Comparison of ENCODE assay signal across 9 cellular contexts in genomic region chr9:129988607-129989361, GRCh38. TPM values are rescaled to one million over a fixed set of nuclear protein-coding genes. Genes with fewer than 3 reads are reported as not detected.
DNase-seq lines count a peak whose midpoint lies in the region; ATAC-seq, FAIRE-seq and TF ChIP-seq lines count a peak whose summit lies in the region.
"Had no signal": no experiment of that assay in that cellular context is flagged by ENCODE, and none has a peak within 500 bp of the region (broad histone marks: within the 10 kb centered on the region; RNA-seq: fewer than 3 reads in every experiment).

No MANE protein-coding gene starts in this region.

- H3K36me3 Mint-ChIP-seq in endodermal cell (ENCODE audit: low read depth), result peaks cover 17% of the 10 kb centered on the region

- no peak overlapping the region for H3K27ac ChIP-seq in endodermal cell (ENCODE audit: low read depth, low read length)
- H3K27ac ChIP-seq: epithelial cell of prostate had no signal

- peak; percentile 89 for FAIRE-seq in GM12891 (lab: Jason Lieb, UNC)

- H3K4me3 ChIP-seq in endodermal cell (ENCODE audit: low read length) (no peak overlapping the region), HAP-1 (no peak overlapping the region)

- TF ChIP-seq CTCF in endodermal cell (conservative IDR thresholded peaks at IDR 0.05), result no peak

- ATAC-seq in GM21367 (IDR thresholded peaks at IDR 0.05; ENCODE audit: unreplicated experiment) (peak; percentile 52), HG03432 (IDR thresholded peaks at IDR 0.05; ENCODE audit: unreplicated experiment) (peak; percentile 62), SK-N-SH treated with all-trans-retinoic acid at 6 μM for 48 hours (no peak)

- 82 to 90% methylated on average over 8 to 9 of the region's 9 CpGs for WGBS in endodermal cell (ENCODE audit: insufficient coverage in 1 of 2, insufficient read length in 1 of 2), 2 experiments

- H3K27ac Mint-ChIP-seq in endodermal cell, result no peak overlapping the region

- H3K36me3 ChIP-seq in endodermal cell (ENCODE audit: control insufficient read depth, insufficient read depth, low read length) (peaks cover 9% of the 10 kb centered on the region), HAP-1 (replicated peaks) (no peaks in the 10 kb centered on the region)

- TF ChIP-seq POLR2A in GM12891 (IDR thresholded peaks at IDR 0.05; ENCODE audit: low read depth, low read length), result peak; percentile 77

- H3K4me3 Mint-ChIP-seq in endodermal cell, result no peak overlapping the region

- H3K4me1 ChIP-seq in endodermal cell (ENCODE audit: control insufficient read depth, insufficient read depth, low read length), result no peaks in the 10 kb centered on the region
- no peaks in the 10 kb centered on the region for H3K4me1 ChIP-seq in HAP-1

- H3K9me3 Mint-ChIP-seq in endodermal cell, result no peaks in the 10 kb centered on the region

- H3K4me1 Mint-ChIP-seq in endodermal cell, result peaks cover 9% of the 10 kb centered on the region

- H3K9ac ChIP-seq in endodermal cell (ENCODE audit: extremely low read depth, low read length, poor library complexity, severe bottlenecking), result no peak overlapping the region

- in situ Hi-C loops in HAP-1 (cut with MboI; ENCODE audit: low sequenced_read_pairs), result no loop called here

- no peaks in the 10 kb centered on the region for H3K27me3 Mint-ChIP-seq in endodermal cell (ENCODE audit: insufficient read depth)

- H3K27me3 ChIP-seq in endodermal cell (ENCODE audit: control insufficient read depth, insufficient read depth, low read length, poor library complexity, severe bottlenecking) (no peaks in the 10 kb centered on the region), HAP-1 (ENCODE audit: low read depth) (no peaks in the 10 kb centered on the region)

- H3K9me3 ChIP-seq in endodermal cell (ENCODE audit: control insufficient read depth, low read length), result no peaks in the 10 kb centered on the region
- no peaks in the 10 kb centered on the region for H3K9me3 ChIP-seq in HAP-1

- DNase-seq in GM12891 (ENCODE audit: insufficient read length, low spot score), result no peak
- peak; percentile 49 for DNase-seq in endodermal cell
- no peak for DNase-seq in SKM-1 (lab: John Stamatoyannopoulos, UW; ENCODE audit: unreplicated experiment)
- no peak for DNase-seq in inferior parietal cortex (ENCODE audit: extremely low spot score)
- DNase-seq in HAP-1 (ENCODE audit: low spot score in 2 of 2), result no peak

TF ChIP-seq in GM12891, 5 proteins besides CTCF, POLR2A, EP300 and RAD21:
- TF ChIP-seq SPI1 (IDR thresholded peaks at IDR 0.05; ENCODE audit: low read depth, low read length) (peak; percentile 95), POU2F2 (IDR thresholded peaks at IDR 0.05; ENCODE audit: low read depth, low read length) (peak; percentile 99), PAX5 (IDR thresholded peaks at IDR 0.05; ENCODE audit: insufficient read depth, low read length, severe bottlenecking) (peak; percentile 58), POLR2AphosphoS5 (IDR thresholded peaks at IDR 0.05; ENCODE audit: low read depth, low read length) (peak; percentile 64), TAF1 (IDR thresholded peaks at IDR 0.05; ENCODE audit: low read depth, low read length) (peak; percentile 77)

TF ChIP-seq in SK-N-SH treated with all-trans-retinoic acid at 6 μM for 48 hours, 23 proteins besides CTCF, POLR2A, EP300 and RAD21:
- TF ChIP-seq OSR1 (CRISPR knock-in tag; IDR thresholded peaks at IDR 0.05) (no peak), TOX (CRISPR knock-in tag; IDR thresholded peaks at IDR 0.05; ENCODE audit: borderline replicate concordance) (no peak), ZNF8 (CRISPR knock-in tag; IDR thresholded peaks at IDR 0.05) (no peak), ZFP3 (CRISPR knock-in tag; IDR thresholded peaks at IDR 0.05) (no peak), ISL1 (CRISPR knock-in tag; IDR thresholded peaks at IDR 0.05) (no peak), RARB (CRISPR knock-in tag; IDR thresholded peaks at IDR 0.05) (no peak), ZNF70 (CRISPR knock-in tag; IDR thresholded peaks at IDR 0.05) (no peak), ZFP30 (CRISPR knock-in tag; IDR thresholded peaks at IDR 0.05) (no peak), TSHZ2 (CRISPR knock-in tag; IDR thresholded peaks at IDR 0.05) (no peak), ARNTL (CRISPR knock-in tag; IDR thresholded peaks at IDR 0.05; ENCODE audit: borderline replicate concordance, low read depth) (no peak), ESRRG (CRISPR knock-in tag; IDR thresholded peaks at IDR 0.05) (no peak), ZNF565 (CRISPR knock-in tag; conservative IDR thresholded peaks at IDR 0.05; ENCODE audit: low read depth) (no peak), CSDC2 (CRISPR knock-in tag; IDR thresholded peaks at IDR 0.05) (no peak)
- TF ChIP-seq, protein P1, sequence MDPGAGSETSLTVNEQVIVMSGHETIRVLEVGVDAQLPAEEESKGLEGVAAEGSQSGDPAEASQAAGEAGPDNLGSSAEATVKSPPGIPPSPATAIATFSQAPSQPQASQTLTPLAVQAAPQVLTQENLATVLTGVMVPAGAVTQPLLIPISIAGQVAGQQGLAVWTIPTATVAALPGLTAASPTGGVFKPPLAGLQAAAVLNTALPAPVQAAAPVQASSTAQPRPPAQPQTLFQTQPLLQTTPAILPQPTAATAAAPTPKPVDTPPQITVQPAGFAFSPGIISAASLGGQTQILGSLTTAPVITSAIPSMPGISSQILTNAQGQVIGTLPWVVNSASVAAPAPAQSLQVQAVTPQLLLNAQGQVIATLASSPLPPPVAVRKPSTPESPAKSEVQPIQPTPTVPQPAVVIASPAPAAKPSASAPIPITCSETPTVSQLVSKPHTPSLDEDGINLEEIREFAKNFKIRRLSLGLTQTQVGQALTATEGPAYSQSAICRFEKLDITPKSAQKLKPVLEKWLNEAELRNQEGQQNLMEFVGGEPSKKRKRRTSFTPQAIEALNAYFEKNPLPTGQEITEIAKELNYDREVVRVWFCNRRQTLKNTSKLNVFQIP (CRISPR knock-in tag; IDR thresholded peaks at IDR 0.05; ENCODE audit: borderline replicate concordance, low read depth), result no peak

RNA-seq across cellular contexts. Expression of gene FNBP1, which starts 54.2 kb away (rescaled TPM):
- 209 TPM for polyA plus RNA-seq in GM12891 (2012; ENCODE audit: low read depth, missing spikeins)
- 10 to 100 TPM; 41.4 to 43.3 TPM for total RNA-seq in endodermal cell
- 23.4 TPM for polyA plus RNA-seq in endodermal cell (2013, experiment 1 of 2)
- polyA plus RNA-seq in endodermal cell (2013, experiment 2 of 2), result 27.2 TPM
